In the genomic region with DNA sequence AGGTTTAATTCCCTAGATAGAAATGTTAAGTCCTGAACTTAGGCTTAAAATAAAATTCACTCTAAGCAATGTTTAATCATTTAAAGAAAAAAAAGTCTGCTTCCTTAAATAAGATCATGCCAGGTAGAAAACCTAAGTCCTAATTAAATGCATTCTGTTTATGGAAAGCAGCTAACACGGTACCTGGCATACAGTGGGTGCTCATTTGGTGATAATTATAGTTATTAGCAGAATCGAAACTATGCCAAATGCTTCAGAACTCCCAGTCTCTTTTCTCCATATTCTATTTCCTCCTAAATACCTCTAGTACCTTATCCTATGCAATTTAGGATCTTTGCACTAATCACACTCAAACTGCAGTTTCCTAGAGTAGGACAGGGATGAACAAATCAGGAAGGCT, we compare ENCODE assay signal across 20 cellular contexts.
"Had no signal": no experiment of that assay in that cellular context is flagged by ENCODE, and none has a peak within 500 bp of the region (broad histone marks: within the 10 kb centered on the region; RNA-seq: fewer than 3 reads in every experiment).

No MANE protein-coding gene starts in this region.

- H3K4me3 ChIP-seq: colonic mucosa, right atrium auricular region, sigmoid colon, skin epidermis, stomach, thoracic aorta, transverse colon had no signal

- H3K27me3 Mint-ChIP-seq: naive thymus-derived CD4-positive, alpha-beta T cell had no signal

- H3K4me3 Mint-ChIP-seq: endodermal cell; naive thymus-derived CD4-positive, alpha-beta T cell; nephron progenitor cell had no signal

- H3K27ac Mint-ChIP-seq: endodermal cell; naive thymus-derived CD4-positive, alpha-beta T cell; nephron progenitor cell had no signal

- H3K27me3 ChIP-seq: colonic mucosa, heart left ventricle, neutrophil, right atrium auricular region, sigmoid colon, stomach, transverse colon had no signal

- H3K9me3 Mint-ChIP-seq: endodermal cell, nephron progenitor cell had no signal

- DNase-seq: colonic mucosa; dermis blood vessel endothelial cell; endodermal cell; erythroblast; heart left ventricle; hippocampal formation; kidney glomerular epithelial cell; mesendoderm; naive thymus-derived CD4-positive, alpha-beta T cell; nephron progenitor cell; sigmoid colon; stimulated activated CD4-positive, alpha-beta T cell treated with anti-CD3 and anti-CD28 coated beads, Interleukin-12 subunit alpha, Interleukin-12 subunit beta, amount 100 ng/mL, for 4 hours; stimulated activated naive CD4-positive, alpha-beta T cell; stomach; substantia nigra; transverse colon had no signal

- ATAC-seq: heart left ventricle; naive thymus-derived CD4-positive, alpha-beta T cell had no signal

- H3K9me3 ChIP-seq: colonic mucosa, heart left ventricle, neutrophil, right atrium auricular region, sigmoid colon, stomach, thoracic aorta, transverse colon had no signal

- H3K4me1 Mint-ChIP-seq: naive thymus-derived CD4-positive, alpha-beta T cell had no signal

- H3K36me3 Mint-ChIP-seq: naive thymus-derived CD4-positive, alpha-beta T cell had no signal

- H3K4me1 ChIP-seq: colonic mucosa, right atrium auricular region had no signal

- H3K36me3 ChIP-seq: colonic mucosa, heart left ventricle, neutrophil, right atrium auricular region, sigmoid colon, stomach, thoracic aorta, transverse colon had no signal

- H3K27ac ChIP-seq: colonic mucosa, neutrophil, right atrium auricular region, skin epidermis, stomach, thoracic aorta, transverse colon had no signal
